1 cellular context compared by ENCODE assay signal in genomic region chr17:40820228-40820838, GRCh38.
TF ChIP-seq lines count a peak whose summit lies in the region.

No MANE protein-coding gene starts in this region.

TF ChIP-seq in WTC11, 78 proteins besides CTCF, POLR2A, EP300 and RAD21 (continued from another document):
- TF ChIP-seq, protein P1, sequence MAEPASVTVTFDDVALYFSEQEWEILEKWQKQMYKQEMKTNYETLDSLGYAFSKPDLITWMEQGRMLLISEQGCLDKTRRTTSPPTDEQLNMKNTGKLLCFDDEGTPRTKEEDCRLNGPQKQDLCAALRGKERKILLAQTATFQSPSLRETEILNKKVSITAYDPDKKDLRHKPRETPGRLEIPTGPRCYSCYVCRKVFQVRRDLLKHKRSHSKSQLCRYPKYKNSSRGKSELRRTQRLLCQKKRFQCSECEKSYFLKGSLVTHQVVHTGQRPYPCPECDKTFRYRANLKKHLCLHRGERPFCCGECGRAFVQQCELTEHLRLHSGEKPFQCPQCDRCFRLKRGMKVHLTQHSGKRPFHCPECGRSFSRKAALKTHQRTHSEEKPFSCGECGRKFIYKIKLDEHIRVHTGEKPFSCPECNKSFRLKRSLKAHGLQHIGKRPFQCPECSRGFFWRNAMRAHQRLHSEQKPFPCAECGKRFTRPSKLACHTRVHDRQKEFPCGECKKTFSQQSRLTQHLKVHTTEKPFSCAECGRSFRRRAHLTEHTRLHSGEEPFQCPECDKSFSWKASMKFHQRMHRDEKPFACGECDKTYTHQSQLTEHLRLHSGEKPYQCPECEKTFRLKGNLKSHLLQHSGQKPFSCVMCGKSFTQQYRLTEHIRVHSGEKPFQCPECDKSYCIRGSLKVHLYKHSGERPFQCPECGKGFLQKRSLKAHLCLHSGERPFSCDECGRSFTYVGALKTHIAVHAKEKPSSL (CRISPR knock-in tag; conservative IDR thresholded peaks at IDR 0.05), result no peak
- no peak for TF ChIP-seq ZSCAN18 (CRISPR knock-in tag; IDR thresholded peaks at IDR 0.05)
TF ChIP-seq in WTC11: peak in this region for 0.
